In the genomic region with DNA sequence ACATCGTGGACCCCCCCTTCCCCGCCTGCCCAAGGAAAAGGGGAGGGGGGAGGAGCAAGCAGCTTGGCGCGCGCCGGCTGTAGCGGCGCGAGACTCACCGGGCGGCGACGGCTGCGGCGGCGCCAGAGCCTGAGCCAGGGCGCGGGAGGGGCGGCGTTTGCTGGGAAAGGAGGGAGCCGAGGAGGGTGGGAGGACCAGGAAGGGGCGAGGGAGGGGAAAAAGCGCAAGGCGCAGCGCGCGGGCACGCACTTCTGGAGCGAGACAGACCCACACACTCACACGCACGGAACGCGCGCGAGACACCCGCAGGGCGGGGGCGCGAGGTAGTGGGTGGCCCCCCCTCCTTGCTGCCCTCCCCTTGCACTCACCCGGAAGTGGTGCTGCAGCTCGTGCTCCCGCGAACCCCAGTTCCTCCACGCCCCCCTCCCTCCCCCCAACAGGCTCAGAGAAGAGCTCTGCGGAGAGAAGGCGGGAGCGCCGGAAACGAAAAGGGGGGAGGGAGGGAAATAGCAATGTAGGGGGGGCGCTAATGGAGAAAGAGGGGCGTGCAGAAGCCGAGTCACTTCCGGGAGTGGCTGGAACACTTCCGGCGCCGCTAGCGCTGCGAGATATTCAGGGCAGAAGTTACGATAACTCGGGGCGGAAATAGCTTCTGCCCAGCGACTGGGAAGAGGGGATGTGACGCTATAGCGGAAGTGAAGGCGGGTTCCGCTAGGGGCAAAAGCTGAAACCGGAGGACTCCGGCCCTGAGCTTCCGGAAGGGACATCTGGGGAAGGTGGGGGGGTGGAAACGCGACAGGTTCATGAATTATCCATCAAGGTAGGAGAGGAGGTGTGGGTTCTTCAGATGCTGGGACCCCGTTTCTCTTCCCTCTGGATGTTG, we compare ENCODE assay signal across 1 cellular context.
TF ChIP-seq lines count a peak whose summit lies in the region.

ZNF384 (minus strand) TSS at position 376 of the 883 bp plus-strand sequence. CDS start 9,855 bp downstream, outside the sequence.

TF ChIP-seq in H1, 55 proteins besides CTCF, POLR2A, EP300 and RAD21 (continues in another document):
- TF ChIP-seq TAF1 (IDR thresholded peaks at IDR 0.05; ENCODE audit: low read depth, low read length) (peak; percentile 69), MAFK (IDR thresholded peaks at IDR 0.05; ENCODE audit: low read depth, low read length) (no peak), HDAC2 (IDR thresholded peaks at IDR 0.05; ENCODE audit: borderline replicate concordance in 1 of 2, low read depth in 2 of 2, low read length in 2 of 2) (no peak), CHD1 (IDR thresholded peaks at IDR 0.05; ENCODE audit: low read depth, low read length) (no peak), SIX5 (IDR thresholded peaks at IDR 0.05; ENCODE audit: low read depth, low read length) (peak; percentile 48), SAP30 (IDR thresholded peaks at IDR 0.05; ENCODE audit: insufficient read depth, insufficient replicate concordance, low read length) (peak; percentile 21), CTBP2 (IDR thresholded peaks at IDR 0.05; ENCODE audit: borderline replicate concordance, insufficient read depth, insufficient read length, low read length) (no peak), ATF3 (IDR thresholded peaks at IDR 0.05; ENCODE audit: insufficient read depth, low read depth, low read length) (no peak), GABPA (IDR thresholded peaks at IDR 0.05; ENCODE audit: borderline replicate concordance, insufficient read depth, low read length) (peak; percentile 85), EZH2 (IDR thresholded peaks at IDR 0.05; ENCODE audit: low read depth, low read length, severe bottlenecking) (no peak), BCL11A (IDR thresholded peaks at IDR 0.05; ENCODE audit: low read depth in 2 of 2, low read length in 2 of 2) (no peak), KDM5A (IDR thresholded peaks at IDR 0.05; ENCODE audit: low read length) (no peak), NRF1 (IDR thresholded peaks at IDR 0.05; ENCODE audit: low read depth, low read length) (no peak), SIN3A (conservative IDR thresholded peaks at IDR 0.05 in 1 of 2, IDR thresholded peaks at IDR 0.05 in 1 of 2; ENCODE audit: low read depth in 1 of 2, low read length in 2 of 2) (peak; percentile 71 to 89; a peak in 3 of 4 replicates), POLR2AphosphoS5 (IDR thresholded peaks at IDR 0.05; ENCODE audit: low read depth, low read length) (no peak; the same call in none of the 2 replicates), SP2 (IDR thresholded peaks at IDR 0.05; ENCODE audit: low read length) (no peak), POU5F1 (IDR thresholded peaks at IDR 0.05; ENCODE audit: low read depth, low read length) (no peak), CREB1 (IDR thresholded peaks at IDR 0.05) (peak; percentile 96), SP1 (IDR thresholded peaks at IDR 0.05; ENCODE audit: low read depth, low read length) (no peak), CBX8 (IDR thresholded peaks at IDR 0.05; ENCODE audit: borderline replicate concordance, low read depth, low read length) (no peak), CBX5 (IDR thresholded peaks at IDR 0.05; ENCODE audit: low read depth, low read length) (no peak), ZNF274 (IDR thresholded peaks at IDR 0.05; ENCODE audit: borderline replicate concordance, extremely low read depth, low read length) (no peak), BACH1 (IDR thresholded peaks at IDR 0.05; ENCODE audit: low read length) (peak; percentile 67), JUN (IDR thresholded peaks at IDR 0.05; ENCODE audit: low read depth, low read length) (no peak), TAF7 (optimal IDR thresholded peaks at IDR 0.05; ENCODE audit: borderline replicate concordance, low read depth, low read length) (peak; percentile 80), CEBPB (IDR thresholded peaks at IDR 0.05; ENCODE audit: low read depth, low read length) (no peak), SIRT6 (IDR thresholded peaks at IDR 0.05; ENCODE audit: low read length) (peak; percentile 99), EGR1 (IDR thresholded peaks at IDR 0.05; ENCODE audit: borderline replicate concordance, low read depth, low read length) (peak; percentile 100), RNF2 (IDR thresholded peaks at IDR 0.05; ENCODE audit: borderline replicate concordance, low read depth, low read length, missing control alignments, poor library complexity, severe bottlenecking) (no peak), KDM1A (IDR thresholded peaks at IDR 0.05; ENCODE audit: borderline replicate concordance, low read length) (peak; percentile 88), KDM4A (IDR thresholded peaks at IDR 0.05; ENCODE audit: low read depth, low read length, severe bottlenecking) (peak; percentile 53), TBP (IDR thresholded peaks at IDR 0.05; ENCODE audit: low read depth, low read length) (no peak; the same call in 1 of the 2 replicates), ASH2L (IDR thresholded peaks at IDR 0.05; ENCODE audit: low read length) (peak; percentile 91), HDAC6 (IDR thresholded peaks at IDR 0.05; ENCODE audit: low read depth, low read length) (no peak), RFX5 (IDR thresholded peaks at IDR 0.05; ENCODE audit: borderline replicate concordance, low read depth, low read length) (no peak), YY1 (IDR thresholded peaks at IDR 0.05; ENCODE audit: low read depth, low read length) (peak; percentile 54; the same call in 1 of the 2 replicates), GTF2F1 (IDR thresholded peaks at IDR 0.05; ENCODE audit: borderline replicate concordance, low read depth, low read length) (peak; percentile 96), SRF (IDR thresholded peaks at IDR 0.05; ENCODE audit: low read depth, low read length) (no peak), CHD2 (IDR thresholded peaks at IDR 0.05; ENCODE audit: low read length) (peak; percentile 13), SUZ12 (IDR thresholded peaks at IDR 0.05; ENCODE audit: low read length) (no peak), RXRA (IDR thresholded peaks at IDR 0.05; ENCODE audit: insufficient read depth, low read depth, low read length) (no peak), JUND (IDR thresholded peaks at IDR 0.05; ENCODE audit: low read length) (no peak), TEAD4 (IDR thresholded peaks at IDR 0.05; ENCODE audit: low read depth, low read length) (0 out of 2 replicates have a peak, but pooled peaks have one; percentile 3), BRCA1 (IDR thresholded peaks at IDR 0.05; ENCODE audit: low read depth, low read length) (0 out of 2 replicates have a peak, but pooled peaks have one; percentile 16), NANOG (IDR thresholded peaks at IDR 0.05; ENCODE audit: insufficient read depth, low read depth, low read length, poor library complexity, severe bottlenecking) (peak; percentile 4), TCF12 (IDR thresholded peaks at IDR 0.05; ENCODE audit: low read depth, low read length) (no peak), PHF8 (conservative IDR thresholded peaks at IDR 0.05; ENCODE audit: low read depth, low read length) (peak; percentile 93), MAX (IDR thresholded peaks at IDR 0.05) (peak; percentile 76), FOSL1 (IDR thresholded peaks at IDR 0.05; ENCODE audit: insufficient read depth, low read depth, low read length) (no peak), SP4 (IDR thresholded peaks at IDR 0.05; ENCODE audit: low read length) (no peak)
- TF ChIP-seq, protein P1, sequence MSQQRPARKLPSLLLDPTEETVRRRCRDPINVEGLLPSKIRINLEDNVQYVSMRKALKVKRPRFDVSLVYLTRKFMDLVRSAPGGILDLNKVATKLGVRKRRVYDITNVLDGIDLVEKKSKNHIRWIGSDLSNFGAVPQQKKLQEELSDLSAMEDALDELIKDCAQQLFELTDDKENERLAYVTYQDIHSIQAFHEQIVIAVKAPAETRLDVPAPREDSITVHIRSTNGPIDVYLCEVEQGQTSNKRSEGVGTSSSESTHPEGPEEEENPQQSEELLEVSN (IDR thresholded peaks at IDR 0.05) = no peak
- TF ChIP-seq, protein P2, sequence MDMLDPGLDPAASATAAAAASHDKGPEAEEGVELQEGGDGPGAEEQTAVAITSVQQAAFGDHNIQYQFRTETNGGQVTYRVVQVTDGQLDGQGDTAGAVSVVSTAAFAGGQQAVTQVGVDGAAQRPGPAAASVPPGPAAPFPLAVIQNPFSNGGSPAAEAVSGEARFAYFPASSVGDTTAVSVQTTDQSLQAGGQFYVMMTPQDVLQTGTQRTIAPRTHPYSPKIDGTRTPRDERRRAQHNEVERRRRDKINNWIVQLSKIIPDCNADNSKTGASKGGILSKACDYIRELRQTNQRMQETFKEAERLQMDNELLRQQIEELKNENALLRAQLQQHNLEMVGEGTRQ (IDR thresholded peaks at IDR 0.05; ENCODE audit: low read length) = no peak
- TF ChIP-seq, protein P3, sequence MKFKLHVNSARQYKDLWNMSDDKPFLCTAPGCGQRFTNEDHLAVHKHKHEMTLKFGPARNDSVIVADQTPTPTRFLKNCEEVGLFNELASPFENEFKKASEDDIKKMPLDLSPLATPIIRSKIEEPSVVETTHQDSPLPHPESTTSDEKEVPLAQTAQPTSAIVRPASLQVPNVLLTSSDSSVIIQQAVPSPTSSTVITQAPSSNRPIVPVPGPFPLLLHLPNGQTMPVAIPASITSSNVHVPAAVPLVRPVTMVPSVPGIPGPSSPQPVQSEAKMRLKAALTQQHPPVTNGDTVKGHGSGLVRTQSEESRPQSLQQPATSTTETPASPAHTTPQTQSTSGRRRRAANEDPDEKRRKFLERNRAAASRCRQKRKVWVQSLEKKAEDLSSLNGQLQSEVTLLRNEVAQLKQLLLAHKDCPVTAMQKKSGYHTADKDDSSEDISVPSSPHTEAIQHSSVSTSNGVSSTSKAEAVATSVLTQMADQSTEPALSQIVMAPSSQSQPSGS (IDR thresholded peaks at IDR 0.05; ENCODE audit: low read length) = 0 out of 2 replicates have a peak, but pooled peaks have one; percentile 1
- TF ChIP-seq, protein P4, sequence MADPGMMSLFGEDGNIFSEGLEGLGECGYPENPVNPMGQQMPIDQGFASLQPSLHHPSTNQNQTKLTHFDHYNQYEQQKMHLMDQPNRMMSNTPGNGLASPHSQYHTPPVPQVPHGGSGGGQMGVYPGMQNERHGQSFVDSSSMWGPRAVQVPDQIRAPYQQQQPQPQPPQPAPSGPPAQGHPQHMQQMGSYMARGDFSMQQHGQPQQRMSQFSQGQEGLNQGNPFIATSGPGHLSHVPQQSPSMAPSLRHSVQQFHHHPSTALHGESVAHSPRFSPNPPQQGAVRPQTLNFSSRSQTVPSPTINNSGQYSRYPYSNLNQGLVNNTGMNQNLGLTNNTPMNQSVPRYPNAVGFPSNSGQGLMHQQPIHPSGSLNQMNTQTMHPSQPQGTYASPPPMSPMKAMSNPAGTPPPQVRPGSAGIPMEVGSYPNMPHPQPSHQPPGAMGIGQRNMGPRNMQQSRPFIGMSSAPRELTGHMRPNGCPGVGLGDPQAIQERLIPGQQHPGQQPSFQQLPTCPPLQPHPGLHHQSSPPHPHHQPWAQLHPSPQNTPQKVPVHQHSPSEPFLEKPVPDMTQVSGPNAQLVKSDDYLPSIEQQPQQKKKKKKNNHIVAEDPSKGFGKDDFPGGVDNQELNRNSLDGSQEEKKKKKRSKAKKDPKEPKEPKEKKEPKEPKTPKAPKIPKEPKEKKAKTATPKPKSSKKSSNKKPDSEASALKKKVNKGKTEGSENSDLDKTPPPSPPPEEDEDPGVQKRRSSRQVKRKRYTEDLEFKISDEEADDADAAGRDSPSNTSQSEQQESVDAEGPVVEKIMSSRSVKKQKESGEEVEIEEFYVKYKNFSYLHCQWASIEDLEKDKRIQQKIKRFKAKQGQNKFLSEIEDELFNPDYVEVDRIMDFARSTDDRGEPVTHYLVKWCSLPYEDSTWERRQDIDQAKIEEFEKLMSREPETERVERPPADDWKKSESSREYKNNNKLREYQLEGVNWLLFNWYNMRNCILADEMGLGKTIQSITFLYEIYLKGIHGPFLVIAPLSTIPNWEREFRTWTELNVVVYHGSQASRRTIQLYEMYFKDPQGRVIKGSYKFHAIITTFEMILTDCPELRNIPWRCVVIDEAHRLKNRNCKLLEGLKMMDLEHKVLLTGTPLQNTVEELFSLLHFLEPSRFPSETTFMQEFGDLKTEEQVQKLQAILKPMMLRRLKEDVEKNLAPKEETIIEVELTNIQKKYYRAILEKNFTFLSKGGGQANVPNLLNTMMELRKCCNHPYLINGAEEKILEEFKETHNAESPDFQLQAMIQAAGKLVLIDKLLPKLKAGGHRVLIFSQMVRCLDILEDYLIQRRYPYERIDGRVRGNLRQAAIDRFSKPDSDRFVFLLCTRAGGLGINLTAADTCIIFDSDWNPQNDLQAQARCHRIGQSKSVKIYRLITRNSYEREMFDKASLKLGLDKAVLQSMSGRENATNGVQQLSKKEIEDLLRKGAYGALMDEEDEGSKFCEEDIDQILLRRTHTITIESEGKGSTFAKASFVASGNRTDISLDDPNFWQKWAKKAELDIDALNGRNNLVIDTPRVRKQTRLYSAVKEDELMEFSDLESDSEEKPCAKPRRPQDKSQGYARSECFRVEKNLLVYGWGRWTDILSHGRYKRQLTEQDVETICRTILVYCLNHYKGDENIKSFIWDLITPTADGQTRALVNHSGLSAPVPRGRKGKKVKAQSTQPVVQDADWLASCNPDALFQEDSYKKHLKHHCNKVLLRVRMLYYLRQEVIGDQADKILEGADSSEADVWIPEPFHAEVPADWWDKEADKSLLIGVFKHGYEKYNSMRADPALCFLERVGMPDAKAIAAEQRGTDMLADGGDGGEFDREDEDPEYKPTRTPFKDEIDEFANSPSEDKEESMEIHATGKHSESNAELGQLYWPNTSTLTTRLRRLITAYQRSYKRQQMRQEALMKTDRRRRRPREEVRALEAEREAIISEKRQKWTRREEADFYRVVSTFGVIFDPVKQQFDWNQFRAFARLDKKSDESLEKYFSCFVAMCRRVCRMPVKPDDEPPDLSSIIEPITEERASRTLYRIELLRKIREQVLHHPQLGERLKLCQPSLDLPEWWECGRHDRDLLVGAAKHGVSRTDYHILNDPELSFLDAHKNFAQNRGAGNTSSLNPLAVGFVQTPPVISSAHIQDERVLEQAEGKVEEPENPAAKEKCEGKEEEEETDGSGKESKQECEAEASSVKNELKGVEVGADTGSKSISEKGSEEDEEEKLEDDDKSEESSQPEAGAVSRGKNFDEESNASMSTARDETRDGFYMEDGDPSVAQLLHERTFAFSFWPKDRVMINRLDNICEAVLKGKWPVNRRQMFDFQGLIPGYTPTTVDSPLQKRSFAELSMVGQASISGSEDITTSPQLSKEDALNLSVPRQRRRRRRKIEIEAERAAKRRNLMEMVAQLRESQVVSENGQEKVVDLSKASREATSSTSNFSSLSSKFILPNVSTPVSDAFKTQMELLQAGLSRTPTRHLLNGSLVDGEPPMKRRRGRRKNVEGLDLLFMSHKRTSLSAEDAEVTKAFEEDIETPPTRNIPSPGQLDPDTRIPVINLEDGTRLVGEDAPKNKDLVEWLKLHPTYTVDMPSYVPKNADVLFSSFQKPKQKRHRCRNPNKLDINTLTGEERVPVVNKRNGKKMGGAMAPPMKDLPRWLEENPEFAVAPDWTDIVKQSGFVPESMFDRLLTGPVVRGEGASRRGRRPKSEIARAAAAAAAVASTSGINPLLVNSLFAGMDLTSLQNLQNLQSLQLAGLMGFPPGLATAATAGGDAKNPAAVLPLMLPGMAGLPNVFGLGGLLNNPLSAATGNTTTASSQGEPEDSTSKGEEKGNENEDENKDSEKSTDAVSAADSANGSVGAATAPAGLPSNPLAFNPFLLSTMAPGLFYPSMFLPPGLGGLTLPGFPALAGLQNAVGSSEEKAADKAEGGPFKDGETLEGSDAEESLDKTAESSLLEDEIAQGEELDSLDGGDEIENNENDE (IDR thresholded peaks at IDR 0.05; ENCODE audit: insufficient replicate concordance, low read length) = no peak
